In the genomic region with DNA sequence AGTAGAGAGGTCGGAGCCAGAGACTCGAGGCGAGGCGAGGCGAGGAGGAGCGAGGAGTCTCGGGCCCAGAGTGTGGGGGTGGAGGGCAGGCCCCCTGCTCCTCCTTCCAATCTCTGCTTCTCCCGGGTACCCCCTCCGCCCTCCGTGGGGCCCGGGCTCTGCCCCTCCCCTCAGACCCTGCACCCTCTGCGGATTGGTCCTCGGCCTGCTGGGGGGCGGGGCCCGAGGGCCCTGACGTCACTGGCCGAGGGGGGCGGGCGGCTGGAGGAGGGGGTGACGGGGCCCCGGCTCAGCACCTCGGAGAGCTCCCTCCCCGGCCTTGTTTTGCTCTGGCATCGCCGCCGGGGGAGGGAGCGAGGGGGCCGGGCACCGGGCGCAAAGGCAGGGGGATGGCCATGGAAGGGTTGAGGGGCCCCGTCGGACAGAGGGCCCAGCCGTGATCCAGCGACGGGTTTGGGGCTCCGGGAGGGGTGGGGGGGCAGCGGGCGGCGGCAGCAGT, we compare ENCODE assay signal across 8 cellular contexts. TPM values are rescaled to one million over a fixed set of nuclear protein-coding genes. Genes with fewer than 3 reads are reported as not detected.
A peak's percentile ranks its signal among the peaks of the same experiment; 100 is the strongest.
DNase-seq lines count a peak whose midpoint lies in the region; ATAC-seq, FAIRE-seq and TF ChIP-seq lines count a peak whose summit lies in the region.

A gene (plus strand): TSS at position 282 of the 499 bp plus-strand sequence. CDS start 232 bp downstream, outside the sequence.

- H3K4me3 Mint-ChIP-seq in naive thymus-derived CD8-positive, alpha-beta T cell: peak within 1 kb of the TSS; percentile 39 to 70 (median 57)

- no peaks in the 10 kb centered on the region for H3K36me3 ChIP-seq in KMS-11 (ENCODE audit: insufficient read depth)

- POLR2A ChIA-PET in naive thymus-derived CD8-positive, alpha-beta T cell (lab: Charles Lee): interaction anchor here (0.7 to 3.1 kb wide), 6 partner anchors 13 to 92 kb away, joined by 3 to 28 read pairs (median 4); no protein-coding TSS in a partner anchor

- H3K4me3 ChIP-seq in KMS-11 (IDR thresholded peaks at IDR 0.05; ENCODE audit: insufficient read depth, low read depth, low read length): no peak within 1 kb of the TSS
- H3K4me3 ChIP-seq in fibroblast of pulmonary artery (replicated peaks; ENCODE audit: low read depth, low read length): peak within 1 kb of the TSS; percentile 51

- no peaks in the 10 kb centered on the region for H3K79me2 ChIP-seq in KMS-11 (ENCODE audit: insufficient read depth, low read depth)

- peak; percentile 87 to 95 for ATAC-seq in naive thymus-derived CD8-positive, alpha-beta T cell
- no peak for ATAC-seq in GM18502 (IDR thresholded peaks at IDR 0.05; ENCODE audit: poor library complexity, unreplicated experiment)

- peaks cover 6% of the 10 kb centered on the region for H3K4me1 ChIP-seq in KMS-11 (ENCODE audit: low read depth, poor library complexity, severe bottlenecking)

- H3K9me3 Mint-ChIP-seq in naive thymus-derived CD8-positive, alpha-beta T cell: no peaks in the 10 kb centered on the region

- H3K4me1 Mint-ChIP-seq in naive thymus-derived CD8-positive, alpha-beta T cell: peaks cover 8 to 22% (median 17%) of the 10 kb centered on the region in 4 donors

- DNase-seq in D721Med (ENCODE audit: insufficient read length, low spot score): peak; percentile 99
- DNase-seq in RPMI7951 (ENCODE audit: low read depth): peak; percentile 65
- peak; percentile 74 for DNase-seq in activated effector memory CD4-positive, alpha-beta T cell treated with Interleukin-2 at 50 U/mL for 16 hours
- peak; percentile 77 for DNase-seq in fibroblast of pulmonary artery (ENCODE audit: low read depth)
- peak; percentile 83 to 93 (median 88) for DNase-seq in naive thymus-derived CD8-positive, alpha-beta T cell
- peak; percentile 68 to 73 for DNase-seq in stimulated activated CD8-positive, alpha-beta memory T cell treated with anti-CD3 and anti-CD28 coated beads, Interleukin-7, amount 100 ng/mL, for 48 hours (ENCODE audit: extremely low read depth in 1 of 2, low read depth in 1 of 2)

- TF ChIP-seq CTCF in D721Med (IDR thresholded peaks at IDR 0.05; ENCODE audit: insufficient read depth, missing control alignments): no peak
- no peak for TF ChIP-seq CTCF in KMS-11 (conservative IDR thresholded peaks at IDR 0.05; ENCODE audit: low read depth, low read length)
- no peak for TF ChIP-seq CTCF in fibroblast of pulmonary artery (IDR thresholded peaks at IDR 0.05; ENCODE audit: low read length, missing control alignments)

- no peak within 1 kb of the TSS for H3K9ac ChIP-seq in KMS-11

- no peaks in the 10 kb centered on the region for H4K20me1 ChIP-seq in KMS-11 (ENCODE audit: insufficient read depth)

- no peak within 1 kb of the TSS; the same call in 1 of the 2 replicates for H2AFZ ChIP-seq in KMS-11 (ENCODE audit: low read depth)

- H3K36me3 Mint-ChIP-seq in naive thymus-derived CD8-positive, alpha-beta T cell: no peaks in the 10 kb centered on the region

- peak within 1 kb of the TSS in 1 of 10 donors; percentile 18 for H3K27ac Mint-ChIP-seq in naive thymus-derived CD8-positive, alpha-beta T cell

- peak within 1 kb of the TSS; percentile 61; the same call in 1 of the 2 replicates for H3K4me2 ChIP-seq in KMS-11

- FAIRE-seq in D721Med (lab: Jason Lieb, UNC): no peak

- H3K27me3 ChIP-seq in KMS-11 (ENCODE audit: insufficient read depth, low read depth): peaks cover 57% of the 10 kb centered on the region

- H3K27ac ChIP-seq in KMS-11: no peak within 1 kb of the TSS

- peaks cover 12 to 41% (median 31%) of the 10 kb centered on the region in 5 donors for H3K27me3 Mint-ChIP-seq in naive thymus-derived CD8-positive, alpha-beta T cell

RNA-seq across cellular contexts. Expression of the gene that starts here (rescaled TPM):
- total RNA-seq in RPMI7951 (2014; rRNA removed; shearing (Covaris generic)): 0.12 TPM in 1 of 2 replicates, not detected in the other
- total RNA-seq in naive thymus-derived CD8-positive, alpha-beta T cell: not detected
- not detected for polyA plus RNA-seq in naive thymus-derived CD8-positive, alpha-beta T cell

Comparison
In these comparisons a context has a peak if more than half of its experiments do, and no peak if none do; other contexts are left out.
1. Peak in DNase-seq in RPMI7951; RNA of the gene not detected or under 1 TPM.
2. Peak in DNase-seq and ATAC-seq in naive thymus-derived CD8-positive, alpha-beta T cell; RNA of the gene not detected or under 1 TPM.